Comparison of ENCODE assay signal across 31 cellular contexts in genomic region chr3:56502738-56503137, GRCh38. TPM values are rescaled to one million over a fixed set of nuclear protein-coding genes. Genes with fewer than 3 reads are reported as not detected.
"Had no signal": no experiment of that assay in that cellular context is flagged by ENCODE, and none has a peak within 500 bp of the region (broad histone marks: within the 10 kb centered on the region; RNA-seq: fewer than 3 reads in every experiment).

No MANE protein-coding gene starts in this region.

- H3K36me3 ChIP-seq: neural progenitor cell, ovary, spleen, suprapubic skin, tibial artery, transverse colon, upper lobe of right lung, uterus had no signal

- H3K27ac ChIP-seq: neural progenitor cell, ovary, parathyroid adenoma, psoas muscle, skin epidermis, spleen, suprapubic skin, testis, tibial artery, transverse colon, upper lobe of right lung, uterus had no signal

- H3K36me3 Mint-ChIP-seq: natural killer cell treated with Interleukin-12 subunit alpha and Interleukin-12 subunit beta and Interleukin-15 and Interleukin-18, amount 100 ng/mL, for 72 hours; neural progenitor cell; stimulated activated memory B cell treated with anti-CD40 and anti-IgM and Interleukin-4, amounts not matched to agents 10 μg/mL and 1 μg/mL and 100 μg/mL, for 72 hours; type B pancreatic cell had no signal

- H2AFZ ChIP-seq: neural progenitor cell, parathyroid adenoma had no signal

- H3K9ac ChIP-seq: neural progenitor cell, parathyroid adenoma had no signal

- H3K4me1 Mint-ChIP-seq: naive thymus-derived CD8-positive, alpha-beta T cell; neural progenitor cell; stimulated activated memory B cell treated with anti-CD40 and anti-IgM and Interleukin-4, amounts not matched to agents 10 μg/mL and 1 μg/mL and 100 μg/mL, for 72 hours; stimulated activated naive CD8-positive, alpha-beta T cell treated with anti-CD3 and anti-CD28 coated beads, Interleukin-15, amount 100 ng/mL, for 72 hours had no signal

- H3K9me3 Mint-ChIP-seq: natural killer cell treated with Interleukin-12 subunit alpha and Interleukin-12 subunit beta and Interleukin-15 and Interleukin-18, amount 100 ng/mL, for 72 hours; neural progenitor cell; stimulated activated memory B cell treated with anti-CD40 and anti-IgM and Interleukin-4, amounts not matched to agents 10 μg/mL and 1 μg/mL and 100 μg/mL, for 72 hours; stimulated activated naive CD8-positive, alpha-beta T cell treated with anti-CD3 and anti-CD28 coated beads, Interleukin-15, amount 100 ng/mL, for 72 hours; type B pancreatic cell had no signal

- H3K4me3 Mint-ChIP-seq: naive thymus-derived CD8-positive, alpha-beta T cell; natural killer cell treated with Interleukin-12 subunit alpha and Interleukin-12 subunit beta and Interleukin-15 and Interleukin-18, amount 100 ng/mL, for 72 hours; neural progenitor cell; stimulated activated memory B cell treated with anti-CD40 and anti-IgM and Interleukin-4, amounts not matched to agents 10 μg/mL and 1 μg/mL and 100 μg/mL, for 72 hours; stimulated activated naive CD8-positive, alpha-beta T cell treated with anti-CD3 and anti-CD28 coated beads, Interleukin-15, amount 100 ng/mL, for 72 hours; type B pancreatic cell had no signal

- DNase-seq: naive thymus-derived CD8-positive, alpha-beta T cell; occipital lobe; ovary; posterior cingulate gyrus; psoas muscle; right cardiac atrium; spleen; stimulated activated CD4-positive, alpha-beta T cell treated with anti-CD3 and anti-CD28 coated beads, Interleukin-12 subunit alpha, Interleukin-12 subunit beta, amount 100 ng/mL, for 4 hours; stimulated activated CD4-positive, alpha-beta T cell treated with anti-CD3 and anti-CD28 coated beads, Interleukin-1b, Interleukin-23, amount 100 ng/mL, for 48 hours; stimulated activated CD4-positive, alpha-beta T cell treated with anti-CD3 and anti-CD28 coated beads, Interleukin-4, amount 100 ng/mL, for 1 hour; stimulated activated CD4-positive, alpha-beta T cell treated with anti-CD3 and anti-CD28 coated beads, Interleukin-4, amount 100 ng/mL, for 4 hours; stimulated activated CD8-positive, alpha-beta memory T cell treated with anti-CD3 and anti-CD28 coated beads, Interleukin-4, amount 100 ng/mL, for 48 hours; stimulated activated naive CD4-positive, alpha-beta T cell; stimulated activated naive CD8-positive, alpha-beta T cell treated with anti-CD3 and anti-CD28 coated beads, Interleukin-15, amount 100 ng/mL, for 72 hours; stimulated activated naive CD8-positive, alpha-beta T cell treated with anti-CD3 and anti-CD28 coated beads, Interleukin-15, Interleukin-2, amounts not matched to agents 100 U/mL and 50 U/mL, for 24 hours; substantia nigra; testis; tibial artery; transverse colon; upper lobe of right lung; uterus had no signal

- H3K4me2 ChIP-seq: neural progenitor cell, smooth muscle cell had no signal

- H3K9me3 ChIP-seq: ovary, psoas muscle, spleen, suprapubic skin, testis, tibial artery, transverse colon, upper lobe of right lung, uterus had no signal

- H3K4me3 ChIP-seq: neural progenitor cell, ovary, psoas muscle, skin epidermis, smooth muscle cell, spleen, suprapubic skin, testis, tibial artery, transverse colon, upper lobe of right lung, uterus had no signal

- H3K27me3 ChIP-seq: neural progenitor cell, ovary, suprapubic skin, testis, tibial artery, transverse colon, uterus had no signal

- H3K79me2 ChIP-seq: parathyroid adenoma had no signal

- H3K4me1 ChIP-seq: neural progenitor cell, parathyroid adenoma, psoas muscle, spleen, suprapubic skin, testis, tibial artery, transverse colon, upper lobe of right lung, uterus had no signal

- ATAC-seq: naive thymus-derived CD8-positive, alpha-beta T cell; natural killer cell treated with Interleukin-12 subunit alpha and Interleukin-12 subunit beta and Interleukin-15 and Interleukin-18, amount 100 ng/mL, for 72 hours; psoas muscle; right cardiac atrium; sciatic nerve; stimulated activated memory B cell treated with anti-CD40 and anti-IgM and Interleukin-4, amounts not matched to agents 10 μg/mL and 1 μg/mL and 100 μg/mL, for 72 hours; stimulated activated naive CD8-positive, alpha-beta T cell treated with anti-CD3 and anti-CD28 coated beads, Interleukin-15, amount 100 ng/mL, for 72 hours; stimulated activated naive CD8-positive, alpha-beta T cell treated with anti-CD3 and anti-CD28 coated beads, Interleukin-15, Interleukin-2, amounts not matched to agents 100 U/mL and 50 U/mL, for 24 hours; upper lobe of right lung had no signal

- H3K27ac Mint-ChIP-seq: naive thymus-derived CD8-positive, alpha-beta T cell; natural killer cell treated with Interleukin-12 subunit alpha and Interleukin-12 subunit beta and Interleukin-15 and Interleukin-18, amount 100 ng/mL, for 72 hours; neural progenitor cell; progenitor cell of endocrine pancreas; stimulated activated memory B cell treated with anti-CD40 and anti-IgM and Interleukin-4, amounts not matched to agents 10 μg/mL and 1 μg/mL and 100 μg/mL, for 72 hours; stimulated activated naive CD8-positive, alpha-beta T cell treated with anti-CD3 and anti-CD28 coated beads, Interleukin-15, amount 100 ng/mL, for 72 hours; type B pancreatic cell had no signal

RNA-seq across cellular contexts. Expression of gene ERC2, which starts 34.5 kb away (rescaled TPM):
- total RNA-seq: naive thymus-derived CD8-positive, alpha-beta T cell had no signal
- polyA plus RNA-seq: smooth muscle cell had no signal
